In the genomic region with DNA sequence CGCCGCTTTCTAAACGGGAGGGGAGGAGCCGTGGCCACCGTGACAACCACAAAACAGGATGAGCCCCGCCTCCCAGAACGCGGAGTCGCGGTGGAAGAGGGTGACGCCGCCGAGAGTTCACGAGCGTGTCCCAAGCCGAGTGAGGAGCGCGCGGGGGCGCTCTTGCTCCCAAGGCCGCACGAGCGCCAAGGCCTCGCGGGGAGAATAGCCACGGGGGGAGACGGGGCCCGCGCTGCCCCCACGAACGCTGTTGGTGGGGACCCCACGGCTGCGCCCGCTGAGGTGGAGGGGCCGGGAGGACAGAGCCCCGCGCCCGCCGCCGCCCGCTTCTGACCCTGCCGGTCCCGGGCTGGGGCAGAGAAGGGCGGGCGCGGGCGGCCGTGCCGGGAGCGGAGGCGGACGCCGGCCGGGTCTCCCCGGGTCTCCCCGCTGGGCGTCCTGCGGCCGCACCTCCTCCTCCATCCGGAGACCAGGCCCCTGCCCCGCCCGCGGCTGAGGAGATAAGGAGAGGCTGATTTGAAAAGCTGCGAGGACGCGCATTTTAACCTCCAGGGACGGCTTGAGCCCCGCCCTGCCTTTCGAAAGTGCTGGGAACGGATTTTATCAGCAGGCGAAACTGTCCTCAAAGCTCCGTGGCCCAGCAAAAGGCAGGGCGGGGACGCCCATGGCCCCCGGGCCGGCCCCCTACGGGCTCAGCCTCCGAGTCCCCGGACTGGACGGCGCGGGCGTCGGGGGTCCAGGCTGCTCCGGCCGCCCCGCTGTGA, we compare ENCODE assay signal across 8 cellular contexts. TPM values are rescaled to one million over a fixed set of nuclear protein-coding genes. Genes with fewer than 3 reads are reported as not detected.
A peak's percentile ranks its signal among the peaks of the same experiment; 100 is the strongest.
DNase-seq lines count a peak whose midpoint lies in the region; ATAC-seq and TF ChIP-seq lines count a peak whose summit lies in the region.

No MANE protein-coding gene starts in this region.

- peaks cover 6% of the 10 kb centered on the region for H3K27me3 Mint-ChIP-seq in activated naive CD8-positive, alpha-beta T cell

- H3K9me2 ChIP-seq in PC-3 (replicated peaks; ENCODE audit: low read length): no peaks in the 10 kb centered on the region

- TF ChIP-seq CTCF in PC-3 (conservative IDR thresholded peaks at IDR 0.05; ENCODE audit: low read depth, low read length) (peak; percentile 67), heart right ventricle (IDR thresholded peaks at IDR 0.05) (peak; percentile 14 to 76 (median 57))

- POLR2A ChIA-PET in PC-3 (lab: Charles Lee; ENCODE audit: unreplicated experiment): no interaction called here

- H3K4me1 ChIP-seq in PC-3 (ENCODE audit: insufficient read depth, low read length) (peaks cover 26% of the 10 kb centered on the region), heart right ventricle (peaks cover 5 to 37% (median 20%) of the 10 kb centered on the region in 9 donors)

- CTCF ChIA-PET in PC-3 (lab: Charles Lee): no interaction called here

- peak overlapping the region; percentile 71 for H3K4me2 ChIP-seq in PC-3 (ENCODE audit: low read length)

- WGBS in heart right ventricle, 2 donors: 2 to 4% methylated on average over 77 to 84 of the region's 87 CpGs

- H3K27me3 ChIP-seq in PC-3 (ENCODE audit: low read length) (peaks cover 28% of the 10 kb centered on the region), heart right ventricle (peaks cover 0 to 60% (median 20%) of the 10 kb centered on the region in 7 donors)

- H2AFZ ChIP-seq in PC-3 (ENCODE audit: low read length): peak overlapping the region; percentile 45

- intact Hi-C loops in PC-3 (cut with micrococcal nuclease): loop anchor here (5.0 to 10.0 kb wide), 2 partner anchors 72 to 160 kb away; no protein-coding TSS in a partner anchor
- intact Hi-C loops in heart right ventricle (cut with DNase I): loop anchor here in 7 of 10 donors (5.0 kb wide), 3 partner anchors 82 to 138 kb away; no protein-coding TSS in a partner anchor
- intact Hi-C loops in posterior cingulate gyrus (cut with DNase I): no loop called here

- H3K4me1 Mint-ChIP-seq in activated naive CD8-positive, alpha-beta T cell (ENCODE audit: low read depth): peaks cover 23% of the 10 kb centered on the region

- H3K9me3 ChIP-seq in PC-3 (ENCODE audit: low read length): no peaks in the 10 kb centered on the region
- H3K9me3 ChIP-seq in heart right ventricle: no peaks in the 10 kb centered on the region

- no peak overlapping the region for H3K27ac Mint-ChIP-seq in activated naive CD8-positive, alpha-beta T cell

- H3F3A ChIP-seq in PC-3 (ENCODE audit: low read length, unreplicated experiment): peaks cover 5% of the 10 kb centered on the region

- H3K9ac ChIP-seq in PC-3 (ENCODE audit: low read length): peak overlapping the region; percentile 36

- peak; percentile 69 for DNase-seq in DMS 273 (lab: John Stamatoyannopoulos, UW; ENCODE audit: unreplicated experiment)
- DNase-seq in DMS 273 treated with DMSO at 0.1 percent for 48 hours (lab: John Stamatoyannopoulos, UW): no peak
- DNase-seq in PC-3: peak; percentile 55
- DNase-seq in heart right ventricle: peak; percentile 81 to 87
- DNase-seq in posterior cingulate gyrus: peak in 8 of 10 donors; percentile 3 to 88 (median 60)
- DNase-seq in H4 (ENCODE audit: low spot score): no peak

- H3K4me3 Mint-ChIP-seq in activated naive CD8-positive, alpha-beta T cell: peak overlapping the region; percentile 68

- H3K4me3 ChIP-seq in PC-3 (ENCODE audit: low read length) (peak overlapping the region; percentile 64), heart right ventricle (peak overlapping the region; percentile 24 to 64 (median 58))

- no TSS peak for BruUV-seq in PC-3 (replicated peaks; lab: Mats Ljungman, UMichigan)

- H3K79me2 ChIP-seq in PC-3 (ENCODE audit: low read length): no peaks in the 10 kb centered on the region

- H3K27ac ChIP-seq in PC-3 (ENCODE audit: low read length) (no peak overlapping the region), heart right ventricle (peak overlapping the region in 9 of 10 donors; percentile 50 to 80 (median 69))

- ATAC-seq in PC-3: peak; percentile 54
- ATAC-seq in heart right ventricle: peak; percentile 70 to 87 (median 81)
- ATAC-seq in HG02938 (IDR thresholded peaks at IDR 0.05; ENCODE audit: unreplicated experiment): no peak

- H3K36me3 ChIP-seq in PC-3 (ENCODE audit: low read depth, low read length) (no peaks in the 10 kb centered on the region), heart right ventricle (no peaks in the 10 kb centered on the region)

- H4K20me1 ChIP-seq in PC-3 (ENCODE audit: low read length): no peaks in the 10 kb centered on the region

- H3K36me3 Mint-ChIP-seq in activated naive CD8-positive, alpha-beta T cell: no peaks in the 10 kb centered on the region

- no peaks in the 10 kb centered on the region for H3K9me3 Mint-ChIP-seq in activated naive CD8-positive, alpha-beta T cell (ENCODE audit: low read depth)

RNA-seq across cellular contexts. Expression of gene NKD2, which starts 3.8 kb away (rescaled TPM):
- total RNA-seq in PC-3 (2014; rRNA removed) (1.6 and 6.7 TPM in 2 replicates), heart right ventricle (1 to 10 TPM in 7 of 10 donors, under 1 TPM in 3; 0.31 to 4.5 (median 1.5) TPM)
- polyA plus RNA-seq in heart right ventricle: 10 to 100 TPM in 1 of 2 donors, 1 to 10 TPM in 1; 5.3 to 12.7 TPM
- 0.43 and 2.8 TPM in 2 replicates for total RNA-seq in H4 (2014; rRNA removed; shearing (Covaris generic))

Comparison
In these comparisons a context has a peak if more than half of its experiments do, and no peak if none do; other contexts are left out.
1. DNase-seq: peak in DMS 273 (single experiment), PC-3 (single experiment), heart right ventricle (2 of 2) and posterior cingulate gyrus (8 of 10); none in DMS 273 treated with DMSO at 0.1 percent for 48 hours (single experiment) and H4 (single experiment).